9 cellular contexts compared by ENCODE assay signal in the genomic region with DNA sequence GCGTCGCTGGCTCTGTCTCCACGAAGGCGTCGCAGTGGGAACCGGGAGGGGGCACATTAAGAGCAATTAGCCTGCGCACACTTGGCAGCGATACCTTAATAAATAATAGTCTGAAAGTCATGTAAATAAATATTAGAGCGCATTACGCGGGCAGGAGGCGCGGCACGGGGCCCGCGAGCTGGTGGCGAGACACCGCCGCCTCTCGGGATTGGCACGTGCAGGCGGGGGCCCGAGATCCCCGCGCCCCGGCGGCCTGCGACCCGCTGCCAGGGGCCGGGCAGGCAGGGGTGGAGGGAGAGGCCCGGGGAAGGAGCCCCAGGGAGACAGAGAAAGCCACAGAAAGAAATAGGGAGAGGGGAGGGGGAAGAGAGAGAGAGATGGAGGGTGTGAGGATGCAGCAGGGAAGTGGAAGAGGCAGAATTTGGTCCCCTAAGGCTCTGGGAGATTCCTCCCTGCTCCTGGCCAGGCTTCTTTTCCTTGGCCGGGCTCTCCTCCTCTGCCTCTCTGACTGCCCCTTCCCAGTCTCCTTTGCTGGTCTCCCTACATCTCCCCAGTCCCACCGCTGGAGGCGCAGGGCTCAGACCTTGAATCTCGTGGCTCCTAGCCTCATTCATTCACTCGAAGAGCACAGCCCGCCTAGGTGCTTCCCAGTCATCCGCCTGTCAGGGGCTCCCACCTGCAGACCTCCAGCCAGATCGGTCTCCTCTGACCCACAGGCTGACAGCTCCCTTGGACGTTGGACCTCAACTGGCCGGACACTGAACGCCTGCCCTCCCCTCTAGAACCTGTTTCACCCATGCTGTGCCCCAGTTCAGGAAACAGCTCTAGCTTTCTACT.
DNase-seq lines count a peak whose midpoint lies in the region; ATAC-seq, FAIRE-seq and TF ChIP-seq lines count a peak whose summit lies in the region.
"Had no signal": no experiment of that assay in that cellular context is flagged by ENCODE, and none has a peak within 500 bp of the region (broad histone marks: within the 10 kb centered on the region; RNA-seq: fewer than 3 reads in every experiment).

No MANE protein-coding gene starts in this region.

- WGBS in H1 (ENCODE audit: extremely low coverage in 1 of 2, insufficient coverage in 1 of 2, insufficient read length in 1 of 2, insufficient replicate concordance in 2 of 2, low coverage in 1 of 2, low lambda C conversion rate in 2 of 2, missing lambda C conversion rate in 1 of 2), 2 experiments: 9% methylated on average over 31 of the region's 42 CpGs; no CpG with 5 or more reads in 1 of the 2 experiments
- no CpG with 5 or more reads among the region's 42 CpGs for WGBS in mesendoderm (ENCODE audit: extremely low coverage, insufficient coverage, low lambda C conversion rate)

- in situ Hi-C loops in KBM-7 (cut with MboI; ENCODE audit: low pct_unique_long_range_greater_than_20kb, low sequenced_read_pairs): no loop called here

- peak; percentile 31 for TF ChIP-seq CTCF in GM06990 (IDR thresholded peaks at IDR 0.05; ENCODE audit: insufficient read depth, low read length, poor library complexity, severe bottlenecking)
- TF ChIP-seq CTCF in H1 (IDR thresholded peaks at IDR 0.05; ENCODE audit: control extremely low read depth in 1 of 3, insufficient read depth in 1 of 3, low read depth in 1 of 3, low read length in 3 of 3): peak; percentile 75 to 86 (median 82)

- no peak overlapping the region for H4K5ac ChIP-seq in H1 (ENCODE audit: insufficient read length, low read depth, low read length)
- no peak overlapping the region for H4K5ac ChIP-seq in mesendoderm (ENCODE audit: low read length)

- peaks cover 9% of the 10 kb centered on the region; the same call in 1 of the 2 replicates for H3K23me2 ChIP-seq in H1 (ENCODE audit: low read depth, low read length)

- no peak overlapping the region for H4K91ac ChIP-seq in H1 (replicated peaks; ENCODE audit: insufficient read length, low read length)

- H3K56ac ChIP-seq in H1 (replicated peaks; ENCODE audit: insufficient read length, low read depth, low read length) (no peak overlapping the region), mesendoderm (ENCODE audit: low read length) (no peak overlapping the region)

- no peak for TF ChIP-seq POLR2A in H1 (IDR thresholded peaks at IDR 0.05; ENCODE audit: control extremely low read depth in 1 of 2, low read depth in 2 of 2, low read length in 2 of 2)

- H3K27ac ChIP-seq in H1 (ENCODE audit: low read depth, low read length) (no peak overlapping the region), mesendoderm (ENCODE audit: low read depth, low read length) (no peak overlapping the region)
- H3K27ac ChIP-seq: skin epidermis had no signal

- H3K27me3 ChIP-seq in GM06990 (replicated peaks; ENCODE audit: control insufficient read depth, insufficient read depth, low read length): peaks cover 2% of the 10 kb centered on the region
- H3K27me3 ChIP-seq in H1 (replicated peaks in 1 of 4; ENCODE audit: control insufficient read depth in 3 of 4, extremely low read depth in 1 of 4, insufficient read depth in 3 of 4, low read length in 3 of 4): peaks cover 20 to 75% (median 51%) of the 10 kb centered on the region in 4 experiments
- H3K27me3 ChIP-seq in mesendoderm (ENCODE audit: insufficient read depth, low read length, poor library complexity): peaks cover 25% of the 10 kb centered on the region

- H3K9ac ChIP-seq in H1 (replicated peaks in 1 of 4; ENCODE audit: extremely low read depth in 1 of 4, low read depth in 3 of 4, low read length in 3 of 4) (no peak overlapping the region), mesendoderm (ENCODE audit: low read length) (peak overlapping the region; percentile 44)

- H2BK20ac ChIP-seq in H1 (ENCODE audit: low read length): no peak overlapping the region

- H3K36me3 ChIP-seq in GM06990 (ENCODE audit: control insufficient read depth, insufficient read depth, low read length): no peaks in the 10 kb centered on the region
- H3K36me3 ChIP-seq in H1 (ENCODE audit: control insufficient read depth in 2 of 4, insufficient read depth in 4 of 4, low read length in 3 of 4): no peaks in the 10 kb centered on the region
- no peaks in the 10 kb centered on the region for H3K36me3 ChIP-seq in mesendoderm (ENCODE audit: control insufficient read depth, insufficient read depth, low read length)

- DNase-seq in GM06990 (ENCODE audit: extremely low read depth, insufficient read length) (no peak), NCI-H2227 (lab: John Stamatoyannopoulos, UW; ENCODE audit: unreplicated experiment) (peak; percentile 75), H1 (ENCODE audit: low read depth in 1 of 2, low spot score in 2 of 2) (peak; percentile 43 to 70), mesendoderm (peak; percentile 91), NCI-H1048 (lab: John Stamatoyannopoulos, UW) (no peak), KBM-7 (no peak)

- no peak overlapping the region for H2AK5ac ChIP-seq in H1 (ENCODE audit: low read depth, low read length)
- no peak overlapping the region for H2AK5ac ChIP-seq in mesendoderm (ENCODE audit: low read length)

- H2BK15ac ChIP-seq in H1 (ENCODE audit: low read length) (peak overlapping the region; percentile 95; the same call in 1 of the 2 replicates), mesendoderm (replicated peaks; ENCODE audit: low read depth) (no peak overlapping the region)

- H3K23ac ChIP-seq in H1 (ENCODE audit: insufficient read length) (no peak overlapping the region), mesendoderm (ENCODE audit: low read length) (no peak overlapping the region)

- no peak overlapping the region for H2BK5ac ChIP-seq in H1 (ENCODE audit: low read depth, low read length)
- no peak overlapping the region for H2BK5ac ChIP-seq in mesendoderm (ENCODE audit: low read length)

- FAIRE-seq in H1 (lab: Jason Lieb, UNC): peak; percentile 82

- no peak for ATAC-seq in GM21717 (IDR thresholded peaks at IDR 0.05; ENCODE audit: unreplicated experiment)
- no peak for ATAC-seq in HG02610 (IDR thresholded peaks at IDR 0.05; ENCODE audit: unreplicated experiment)

- H2BK120ac ChIP-seq in H1 (replicated peaks; ENCODE audit: low read depth, low read length) (no peak overlapping the region), mesendoderm (ENCODE audit: low read depth, low read length) (no peak overlapping the region)

- H3K4me3 ChIP-seq in GM06990 (replicated peaks; ENCODE audit: low read depth, low read length) (no peak overlapping the region), H1 (ENCODE audit: extremely low read depth in 1 of 4, insufficient read depth in 2 of 4, low read depth in 3 of 4, low read length in 4 of 4) (peak overlapping the region; percentile 38 to 72 (median 48)), mesendoderm (ENCODE audit: low read length) (no peak overlapping the region)

- TF ChIP-seq RAD21 in H1 (IDR thresholded peaks at IDR 0.05 in 1 of 2, conservative IDR thresholded peaks at IDR 0.05 in 1 of 2; ENCODE audit: low read depth in 2 of 2, low read length in 2 of 2): peak; percentile 47 to 59

- H3K14ac ChIP-seq in H1 (ENCODE audit: insufficient read length): no peak overlapping the region

- H3K79me1 ChIP-seq in H1 (ENCODE audit: low read depth, low read length): no peaks in the 10 kb centered on the region
- no peaks in the 10 kb centered on the region for H3K79me1 ChIP-seq in mesendoderm (ENCODE audit: low read length)

- no peak overlapping the region for H2BK12ac ChIP-seq in H1 (ENCODE audit: low read depth, low read length)

- no peaks in the 10 kb centered on the region for H3K9me3 ChIP-seq in H1 (ENCODE audit: insufficient read depth in 2 of 2, low read depth in 1 of 2, low read length in 1 of 2)

- peaks cover 0 to 2% of the 10 kb centered on the region in 2 experiments for H4K20me1 ChIP-seq in H1 (replicated peaks in 1 of 2; ENCODE audit: control insufficient read depth in 1 of 2, insufficient read depth in 2 of 2, low read length in 2 of 2)

- peak overlapping the region; percentile 82 to 90 for H3K4me2 ChIP-seq in H1 (ENCODE audit: insufficient read depth in 1 of 2, low read depth in 2 of 2, low read length in 2 of 2)
- H3K4me2 ChIP-seq in mesendoderm (ENCODE audit: low read length): peak overlapping the region; percentile 54

- peaks cover 0 to 13% (median 5%) of the 10 kb centered on the region in 4 experiments; a peak in 5 of 7 replicates for H3K4me1 ChIP-seq in H1 (replicated peaks in 1 of 4; ENCODE audit: control insufficient read depth in 3 of 4, insufficient read depth in 4 of 4, low read length in 3 of 4)
- H3K4me1 ChIP-seq in mesendoderm (ENCODE audit: control insufficient read depth, low read depth, low read length): no peaks in the 10 kb centered on the region

- H3K4ac ChIP-seq in H1 (replicated peaks; ENCODE audit: insufficient read length, low read depth, low read length): no peak overlapping the region
- H3K4ac ChIP-seq in mesendoderm (ENCODE audit: low read depth, low read length): no peak overlapping the region

- H3K79me2 ChIP-seq in H1 (ENCODE audit: control insufficient read depth in 1 of 2, insufficient read depth in 2 of 2, low read length in 2 of 2) (no peaks in the 10 kb centered on the region), mesendoderm (ENCODE audit: control insufficient read depth, insufficient read depth, low read length) (no peaks in the 10 kb centered on the region)

- POLR2A ChIA-PET in H1 (lab: Charles Lee; ENCODE audit: partially characterized antibody): interaction anchor here (1.1 kb wide), 1 partner anchor 64 kb away, joined by 3 read pairs; no protein-coding TSS in a partner anchor

- H3K18ac ChIP-seq in H1 (ENCODE audit: extremely low read depth, low read length) (peak overlapping the region; percentile 48), mesendoderm (ENCODE audit: low read length) (no peak overlapping the region)

- H4K8ac ChIP-seq in H1 (ENCODE audit: extremely low read depth, insufficient read depth, low read length) (no peak overlapping the region; the same call in 1 of the 2 replicates), mesendoderm (ENCODE audit: low read depth, low read length) (no peak overlapping the region)

- H2AFZ ChIP-seq in H1 (ENCODE audit: low read length): peak overlapping the region; percentile 37; the same call in 1 of the 2 replicates

- CTCF ChIA-PET in H1 (lab: Charles Lee; ENCODE audit: partially characterized antibody): interaction anchor here (1.0 to 3.4 kb wide), 12 partner anchors 8 to 215 kb away, joined by 3 to 25 read pairs (median 4); no protein-coding TSS in a partner anchor

- no peak for TF ChIP-seq EP300 in H1 (IDR thresholded peaks at IDR 0.05; ENCODE audit: borderline replicate concordance in 1 of 2, low read depth in 2 of 2, low read length in 2 of 2)

TF ChIP-seq in H1, 55 proteins besides CTCF, POLR2A, EP300 and RAD21 (continues in another document):
- TF ChIP-seq GABPA (IDR thresholded peaks at IDR 0.05; ENCODE audit: borderline replicate concordance, insufficient read depth, low read length) (peak; percentile 36; the same call in 1 of the 2 replicates), POU5F1 (IDR thresholded peaks at IDR 0.05; ENCODE audit: low read depth, low read length) (no peak), PHF8 (conservative IDR thresholded peaks at IDR 0.05; ENCODE audit: low read depth, low read length) (no peak), KDM4A (IDR thresholded peaks at IDR 0.05; ENCODE audit: low read depth, low read length, severe bottlenecking) (peak; percentile 7), SP1 (IDR thresholded peaks at IDR 0.05; ENCODE audit: low read depth, low read length) (no peak), CHD1 (IDR thresholded peaks at IDR 0.05; ENCODE audit: low read depth, low read length) (no peak), CBX5 (IDR thresholded peaks at IDR 0.05; ENCODE audit: low read depth, low read length) (no peak)

Comparison
In these comparisons a context has a peak if more than half of its experiments do, and no peak if none do; other contexts are left out.
1. DNase-seq: peak in NCI-H2227 (single experiment), H1 (2 of 2) and mesendoderm (single experiment); none in GM06990 (single experiment), NCI-H1048 (single experiment) and KBM-7 (single experiment).
2. H3K4me3 ChIP-seq: peak in H1 (4 of 4); none in GM06990 (single experiment) and mesendoderm (single experiment).